8 cellular contexts compared by ENCODE assay signal in genomic region chr6:14211596-14211961, GRCh38.
DNase-seq lines count a peak whose midpoint lies in the region; ATAC-seq and TF ChIP-seq lines count a peak whose summit lies in the region.

No MANE protein-coding gene starts in this region.

- intact Hi-C loops in activated CD8-positive, alpha-beta T cell treated with anti-CD3 and anti-CD28 coated beads for 36 hours (cut with micrococcal nuclease) = loop anchor here (10.0 kb wide), 1 partner anchor 493 kb away; no protein-coding TSS in a partner anchor

- WGBS in HUES64 = 3% methylated on average over 19 of the region's 19 CpGs

- H3K4me1 ChIP-seq in HUES64 (ENCODE audit: insufficient read depth, low read length) = peaks cover 14% of the 10 kb centered on the region

- H3K4me1 Mint-ChIP-seq in activated CD8-positive, alpha-beta T cell treated with anti-CD3 and anti-CD28 coated beads for 36 hours (ENCODE audit: low read depth) = peaks cover 6% of the 10 kb centered on the region

- no peak for TF ChIP-seq RAD21 in neural cell (conservative IDR thresholded peaks at IDR 0.05)

- H2AFZ ChIP-seq in neural cell (ENCODE audit: low read depth, low read length) = no peak overlapping the region

- H3F3A ChIP-seq in neural cell (ENCODE audit: insufficient read depth, low read length, poor library complexity, severe bottlenecking) = no peaks in the 10 kb centered on the region

- no peak for TF ChIP-seq CTCF in activated CD8-positive, alpha-beta T cell treated with anti-CD3 and anti-CD28 coated beads for 36 hours (IDR thresholded peaks at IDR 0.05)
- TF ChIP-seq CTCF in fibroblast of pulmonary artery (IDR thresholded peaks at IDR 0.05; ENCODE audit: low read length, missing control alignments) = no peak
- TF ChIP-seq CTCF in neural cell (IDR thresholded peaks at IDR 0.05; ENCODE audit: poor library complexity, severe bottlenecking) = no peak

- peaks cover 3% of the 10 kb centered on the region for H3K9me3 ChIP-seq in HUES64 (ENCODE audit: insufficient read depth, low read depth, low read length)
- H3K9me3 ChIP-seq in neural cell (ENCODE audit: low read length) = no peaks in the 10 kb centered on the region

- ATAC-seq in activated CD8-positive, alpha-beta T cell treated with anti-CD3 and anti-CD28 coated beads for 36 hours = peak; percentile 24

- peak overlapping the region; percentile 70 for H3K27ac Mint-ChIP-seq in activated CD8-positive, alpha-beta T cell treated with anti-CD3 and anti-CD28 coated beads for 36 hours

- peak overlapping the region; percentile 52 for H3K4me3 ChIP-seq in HUES64 (ENCODE audit: low read length)
- H3K4me3 ChIP-seq in fibroblast of pulmonary artery (replicated peaks; ENCODE audit: low read depth, low read length) = peak overlapping the region; percentile 65
- H3K4me3 ChIP-seq in neural cell (ENCODE audit: low read length) = peak overlapping the region; percentile 72

- H3K36me3 ChIP-seq in HUES64 (ENCODE audit: insufficient read depth, low read length) = no peaks in the 10 kb centered on the region
- no peaks in the 10 kb centered on the region for H3K36me3 ChIP-seq in neural cell (ENCODE audit: insufficient read depth, low read length)

- H3K9me3 Mint-ChIP-seq in activated CD8-positive, alpha-beta T cell treated with anti-CD3 and anti-CD28 coated beads for 36 hours = no peaks in the 10 kb centered on the region

- DNase-seq in SIG-M5 treated with dmso at 0.1 percent for 504 hours (lab: John Stamatoyannopoulos, UW; ENCODE audit: unreplicated experiment) (peak; percentile 58), SIG-M5 (lab: John Stamatoyannopoulos, UW) (no peak), fibroblast of pulmonary artery (ENCODE audit: low read depth) (peak; percentile 44), COLO829 (ENCODE audit: low spot score) (no peak), GOT3 (lab: John Stamatoyannopoulos, UW) (no peak)
- peak; percentile 40 for DNase-seq in activated CD8-positive, alpha-beta T cell treated with anti-CD3 and anti-CD28 coated beads for 36 hours

- no peaks in the 10 kb centered on the region for H3K36me3 Mint-ChIP-seq in activated CD8-positive, alpha-beta T cell treated with anti-CD3 and anti-CD28 coated beads for 36 hours (ENCODE audit: low read depth)

- no peaks in the 10 kb centered on the region for H3K9me2 ChIP-seq in neural cell (ENCODE audit: insufficient read depth, low read length)

- peak overlapping the region; percentile 11; the same call in 1 of the 2 replicates for H3K27ac ChIP-seq in HUES64 (ENCODE audit: low read depth, low read length)
- no peak overlapping the region for H3K27ac ChIP-seq in neural cell (ENCODE audit: low read length)

- H3K4me3 Mint-ChIP-seq in activated CD8-positive, alpha-beta T cell treated with anti-CD3 and anti-CD28 coated beads for 36 hours = peak overlapping the region; percentile 74

- H3K4me2 ChIP-seq in neural cell (ENCODE audit: low read length) = peak overlapping the region; percentile 70

- POLR2A ChIA-PET in activated CD8-positive, alpha-beta T cell treated with anti-CD3 and anti-CD28 coated beads for 36 hours (lab: Charles Lee) = no interaction called here

- no peaks in the 10 kb centered on the region for H3K27me3 Mint-ChIP-seq in activated CD8-positive, alpha-beta T cell treated with anti-CD3 and anti-CD28 coated beads for 36 hours

- no peaks in the 10 kb centered on the region for H3K79me2 ChIP-seq in neural cell (replicated peaks; ENCODE audit: insufficient read depth, low read length)

- CTCF ChIA-PET in activated CD8-positive, alpha-beta T cell treated with anti-CD3 and anti-CD28 coated beads for 36 hours (lab: Charles Lee) = interaction anchor here (0.6 to 1.6 kb wide), 12 partner anchors 9 to 1413 kb away, joined by 3 to 5 read pairs (median 3); no protein-coding TSS in a partner anchor

- peaks cover 18% of the 10 kb centered on the region for H3K27me3 ChIP-seq in HUES64 (ENCODE audit: insufficient read depth, low read length)
- no peaks in the 10 kb centered on the region for H3K27me3 ChIP-seq in neural cell (ENCODE audit: insufficient read depth, low read depth, low read length)

- H3K9ac ChIP-seq in HUES64 (ENCODE audit: low read depth, low read length) (peak overlapping the region; percentile 54; the same call in 1 of the 2 replicates), neural cell (ENCODE audit: low read length) (peak overlapping the region; percentile 45)

- no peaks in the 10 kb centered on the region for H4K20me1 ChIP-seq in neural cell (ENCODE audit: insufficient read depth)

- no peak for TF ChIP-seq EP300 in neural cell (conservative IDR thresholded peaks at IDR 0.05; ENCODE audit: poor library complexity, severe bottlenecking)

TF ChIP-seq in neural cell, 6 proteins besides CTCF, POLR2A, EP300 and RAD21:
- no peak for TF ChIP-seq EZH2 (IDR thresholded peaks at IDR 0.05; ENCODE audit: borderline replicate concordance, insufficient read depth, low read length, poor library complexity, severe bottlenecking)
- TF ChIP-seq REST (IDR thresholded peaks at IDR 0.05; ENCODE audit: borderline replicate concordance) = no peak
- TF ChIP-seq TAF1 (IDR thresholded peaks at IDR 0.05; ENCODE audit: low read depth) = no peak
TF ChIP-seq in neural cell: peak in this region for 0.

Comparison
In these comparisons a context has a peak if more than half of its experiments do, and no peak if none do; other contexts are left out.
1. DNase-seq: peak in SIG-M5 treated with dmso at 0.1 percent for 504 hours (single experiment), activated CD8-positive, alpha-beta T cell treated with anti-CD3 and anti-CD28 coated beads for 36 hours (single experiment) and fibroblast of pulmonary artery (single experiment); none in SIG-M5 (single experiment), COLO829 (single experiment) and GOT3 (single experiment).
2. Peak in every context shown above with its lines, with median percentiles within 50 percentile points of each other: H3K4me3 ChIP-seq.